9 cellular contexts compared by ENCODE assay signal in the genomic region with DNA sequence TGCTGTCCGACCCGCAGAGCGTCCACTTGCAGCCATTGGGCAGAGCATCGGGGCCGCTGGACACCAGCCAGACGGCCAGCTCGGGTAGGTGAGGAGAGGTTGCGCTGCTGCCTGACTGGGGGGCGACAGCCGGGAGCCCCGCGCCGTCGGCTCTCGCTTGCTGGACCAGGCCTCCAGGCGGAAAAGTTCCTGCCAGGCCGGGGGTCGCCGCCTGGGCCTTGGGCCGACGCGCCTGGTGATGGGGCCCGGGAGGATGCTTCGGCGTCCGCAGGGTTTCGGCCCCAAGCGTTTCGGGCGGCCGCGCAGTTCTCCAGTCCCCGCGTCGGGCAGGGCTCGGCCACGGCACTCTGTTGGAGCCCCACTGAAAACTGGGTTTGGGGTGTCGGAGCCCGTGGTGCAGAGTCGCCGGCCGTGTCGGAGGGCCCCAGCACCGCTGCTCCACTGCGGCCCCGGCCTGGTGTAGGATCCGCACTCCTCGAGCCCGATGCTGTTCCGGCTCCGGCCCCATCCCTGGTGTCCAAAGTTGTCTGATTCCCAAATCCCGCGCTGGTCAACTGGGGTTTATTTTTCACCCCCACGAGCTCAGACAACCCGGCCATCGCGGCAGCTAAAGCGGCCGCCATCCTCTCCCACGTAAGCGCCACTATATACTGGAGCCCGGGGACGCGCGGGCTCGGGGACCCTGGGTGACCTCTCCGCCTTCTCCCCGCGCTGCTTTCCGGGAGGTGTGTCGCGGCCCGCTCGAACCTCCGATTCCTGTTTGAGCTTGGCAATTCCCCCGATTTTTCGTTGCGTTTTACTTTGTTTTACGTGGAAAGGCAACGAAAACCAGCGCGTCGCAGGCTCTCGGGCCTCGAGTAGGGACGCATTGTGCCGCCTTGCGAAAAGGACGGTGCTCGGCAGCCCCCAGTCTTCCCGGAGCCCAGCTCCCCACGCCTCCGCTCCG. TPM values are rescaled to one million over a fixed set of nuclear protein-coding genes. Genes with fewer than 3 reads are reported as not detected.
A peak's percentile ranks its signal among the peaks of the same experiment; 100 is the strongest.
DNase-seq lines count a peak whose midpoint lies in the region; ATAC-seq and TF ChIP-seq lines count a peak whose summit lies in the region.
"Had no signal": no experiment of that assay in that cellular context is flagged by ENCODE, and none has a peak within 500 bp of the region (broad histone marks: within the 10 kb centered on the region; RNA-seq: fewer than 3 reads in every experiment).

No MANE protein-coding gene starts in this region.

- peak overlapping the region; percentile 78 for H3K4me3 Mint-ChIP-seq in activated naive CD8-positive, alpha-beta T cell
- H3K4me3 Mint-ChIP-seq in stimulated activated effector memory CD8-positive, alpha-beta T cell treated with anti-CD3 and anti-CD28 coated beads, Interleukin-12 subunit alpha, Interleukin-12 subunit beta, amount 100 ng/mL, for 72 hours: peak overlapping the region; percentile 59
- no peak overlapping the region for H3K4me3 Mint-ChIP-seq in MCF 10A (ENCODE audit: unreplicated experiment)

- no peaks in the 10 kb centered on the region for H3K9me3 ChIP-seq in iPS-18c (ENCODE audit: control insufficient read depth, insufficient read depth, low read length)

- CTCF ChIA-PET in MCF 10A (lab: Yijun Ruan, JAX): interaction anchor here (1.2 to 2.2 kb wide), 3 partner anchors 11 to 17 kb away, joined by 3 to 9 read pairs (median 8); no protein-coding TSS in a partner anchor

- H3K4me1 Mint-ChIP-seq in activated naive CD8-positive, alpha-beta T cell (ENCODE audit: low read depth): peaks cover 26% of the 10 kb centered on the region
- peaks cover 26% of the 10 kb centered on the region for H3K4me1 Mint-ChIP-seq in stimulated activated effector memory CD8-positive, alpha-beta T cell treated with anti-CD3 and anti-CD28 coated beads, Interleukin-12 subunit alpha, Interleukin-12 subunit beta, amount 100 ng/mL, for 72 hours
- H3K4me1 Mint-ChIP-seq in MCF 10A (ENCODE audit: insufficient read depth, unreplicated experiment): peaks cover 4% of the 10 kb centered on the region

- H3K27me3 Mint-ChIP-seq in activated naive CD8-positive, alpha-beta T cell: peaks cover 48% of the 10 kb centered on the region
- peaks cover 70% of the 10 kb centered on the region for H3K27me3 Mint-ChIP-seq in MCF 10A (ENCODE audit: insufficient read depth, unreplicated experiment)

- POLR2A ChIA-PET in MCF 10A (lab: Yijun Ruan, JAX): interaction anchor here (0.6 kb wide), 1 partner anchor 29 kb away, joined by 3 read pairs; no protein-coding TSS in a partner anchor

- BruUV-seq in MCF 10A (replicated peaks; lab: Mats Ljungman, UMichigan): no TSS peak

- no peaks in the 10 kb centered on the region for H3K9me3 Mint-ChIP-seq in activated naive CD8-positive, alpha-beta T cell (ENCODE audit: low read depth)
- no peaks in the 10 kb centered on the region for H3K9me3 Mint-ChIP-seq in stimulated activated effector memory CD8-positive, alpha-beta T cell treated with anti-CD3 and anti-CD28 coated beads, Interleukin-12 subunit alpha, Interleukin-12 subunit beta, amount 100 ng/mL, for 72 hours
- no peaks in the 10 kb centered on the region for H3K9me3 Mint-ChIP-seq in MCF 10A (ENCODE audit: unreplicated experiment)

- no peak for TF ChIP-seq CTCF in MCF 10A (IDR thresholded peaks at IDR 0.05; ENCODE audit: unreplicated experiment)

- no peak overlapping the region for H3K27ac Mint-ChIP-seq in activated naive CD8-positive, alpha-beta T cell
- H3K27ac Mint-ChIP-seq in stimulated activated effector memory CD8-positive, alpha-beta T cell treated with anti-CD3 and anti-CD28 coated beads, Interleukin-12 subunit alpha, Interleukin-12 subunit beta, amount 100 ng/mL, for 72 hours: no peak overlapping the region
- H3K27ac Mint-ChIP-seq in MCF 10A (ENCODE audit: low read depth, unreplicated experiment): no peak overlapping the region

- ATAC-seq in stimulated activated effector memory CD8-positive, alpha-beta T cell treated with anti-CD3 and anti-CD28 coated beads, Interleukin-12 subunit alpha, Interleukin-12 subunit beta, amount 100 ng/mL, for 72 hours: peak; percentile 24
- ATAC-seq in HG02610 (IDR thresholded peaks at IDR 0.05; ENCODE audit: unreplicated experiment): no peak

- H3K36me3 Mint-ChIP-seq in activated naive CD8-positive, alpha-beta T cell: no peaks in the 10 kb centered on the region
- no peaks in the 10 kb centered on the region for H3K36me3 Mint-ChIP-seq in stimulated activated effector memory CD8-positive, alpha-beta T cell treated with anti-CD3 and anti-CD28 coated beads, Interleukin-12 subunit alpha, Interleukin-12 subunit beta, amount 100 ng/mL, for 72 hours
- H3K36me3 Mint-ChIP-seq in MCF 10A (ENCODE audit: insufficient read depth, unreplicated experiment): no peaks in the 10 kb centered on the region

- DNase-seq in activated CD4-positive, alpha-beta T cell treated with anti-CD3 and anti-CD28 coated beads for 48 hours: peak; percentile 19
- no peak for DNase-seq in activated CD4-positive, alpha-beta T cell treated with anti-CD3 and anti-CD28 coated beads, Interleukin-2, amount 50 U/mL, for 4 hours
- no peak for DNase-seq in stimulated activated effector memory CD8-positive, alpha-beta T cell treated with anti-CD3 and anti-CD28 coated beads, Interleukin-12 subunit alpha, Interleukin-12 subunit beta, amount 100 ng/mL, for 72 hours (ENCODE audit: low spot score in 2 of 2)
- DNase-seq in ecto neural progenitor cell (ENCODE audit: low spot score) (no peak), MCF 10A (ENCODE audit: unreplicated experiment) (no peak)

- intact Hi-C loops in MCF 10A (cut with micrococcal nuclease): no loop called here

- H3K4me3 ChIP-seq in iPS-18c (ENCODE audit: insufficient read depth, low read depth, low read length): peak overlapping the region; percentile 43

RNA-seq across cellular contexts. Expression of a gene that starts 0.9 kb away (rescaled TPM):
- total RNA-seq in MCF 10A (2022): not detected in 2 replicates
- total RNA-seq: M059J had no signal
